Comparison of ENCODE assay signal across 31 cellular contexts in genomic region chr2:25589676-25590205, GRCh38.
"Had no signal": no experiment of that assay in that cellular context is flagged by ENCODE, and none has a peak within 500 bp of the region (broad histone marks: within the 10 kb centered on the region; RNA-seq: fewer than 3 reads in every experiment).

No MANE protein-coding gene starts in this region.

- H3K27ac Mint-ChIP-seq: activated CD4-positive, alpha-beta memory T cell treated with anti-CD3 and anti-CD28 coated beads for 36 hours; activated CD4-positive, alpha-beta T cell treated with anti-CD3 and anti-CD28 coated beads for 36 hours; activated CD4-positive, alpha-beta T cell treated with anti-CD3 and anti-CD28 coated beads, Interleukin-2, amount 10 ng/mL, durations not matched to agents 24 days and 14 days; activated CD8-positive, alpha-beta memory T cell treated with anti-CD3 and anti-CD28 coated beads, Interleukin-2, amount 10 ng/mL, durations not matched to agents 7 days and 5 days; activated CD8-positive, alpha-beta T cell treated with anti-CD3 and anti-CD28 coated beads, Interleukin-2, amount 10 ng/mL, durations not matched to agents 7 days and 5 days; activated naive CD4-positive, alpha-beta T cell treated with anti-CD3 and anti-CD28 coated beads, Interleukin-2, amount 10 ng/mL, durations not matched to agents 7 days and 5 days; activated naive CD8-positive, alpha-beta T cell treated with anti-CD3 and anti-CD28 coated beads, Interleukin-2, amount 10 ng/mL, durations not matched to agents 7 days and 5 days; activated T-helper 1 cell treated with anti-CD3 and anti-CD28 coated beads, Interleukin-12 subunit alpha, Interleukin-12 subunit beta, Interleukin-2, Interleukin-4 antibody, amounts not matched to agents 30 ng/mL and 10 ng/mL and 1 ng/mL, durations not matched to agents 14 hours and 24 hours and 36 hours; activated T-helper 2 cell treated with anti-CD3 and anti-CD28 coated beads, Interferon-gamma antibody, Interleukin-2, Interleukin-4, amounts not matched to agents 10 μg/mL and 5 μg/mL and 100 μg/mL, durations not matched to agents 14 hours and 24 hours and 36 hours; endodermal cell had no signal

- H3K9me3 Mint-ChIP-seq: activated CD4-positive, alpha-beta memory T cell treated with anti-CD3 and anti-CD28 coated beads for 36 hours; activated CD4-positive, alpha-beta T cell treated with anti-CD3 and anti-CD28 coated beads, Interleukin-2, amount 10 ng/mL, durations not matched to agents 24 days and 14 days; activated naive CD4-positive, alpha-beta T cell treated with anti-CD3 and anti-CD28 coated beads, Interleukin-2, amount 10 ng/mL, durations not matched to agents 7 days and 5 days; activated naive CD4-positive, alpha-beta T cell treated with anti-CD3 and anti-CD28 coated beads, Interleukin-2, amount 50 U/mL, for 72 hours; activated naive CD8-positive, alpha-beta T cell treated with anti-CD3 and anti-CD28 coated beads, Interleukin-2, amount 10 ng/mL, durations not matched to agents 7 days and 5 days; activated T-helper 1 cell treated with anti-CD3 and anti-CD28 coated beads, Interleukin-12 subunit alpha, Interleukin-12 subunit beta, Interleukin-2, Interleukin-4 antibody, amounts not matched to agents 30 ng/mL and 10 ng/mL and 1 ng/mL, durations not matched to agents 14 hours and 24 hours and 36 hours; activated T-helper 2 cell treated with anti-CD3 and anti-CD28 coated beads, Interferon-gamma antibody, Interleukin-2, Interleukin-4, amounts not matched to agents 10 μg/mL and 5 μg/mL and 100 μg/mL, durations not matched to agents 14 hours and 24 hours and 36 hours; endodermal cell had no signal

- H3K36me3 ChIP-seq: brain microvascular endothelial cell, heart left ventricle had no signal

- FAIRE-seq: astrocyte, bronchial epithelial cell, colon, frontal cortex had no signal

- H3K9me3 ChIP-seq: heart left ventricle had no signal

- H3K27me3 Mint-ChIP-seq: activated CD4-positive, alpha-beta memory T cell treated with anti-CD3 and anti-CD28 coated beads for 36 hours; activated CD4-positive, alpha-beta T cell treated with anti-CD3 and anti-CD28 coated beads for 36 hours; activated CD4-positive, alpha-beta T cell treated with anti-CD3 and anti-CD28 coated beads, Interleukin-2, amount 10 ng/mL, durations not matched to agents 24 days and 14 days; activated CD8-positive, alpha-beta memory T cell treated with anti-CD3 and anti-CD28 coated beads, Interleukin-2, amount 10 ng/mL, durations not matched to agents 7 days and 5 days; activated naive CD4-positive, alpha-beta T cell treated with anti-CD3 and anti-CD28 coated beads, Interleukin-2, amount 10 ng/mL, durations not matched to agents 7 days and 5 days; activated naive CD8-positive, alpha-beta T cell treated with anti-CD3 and anti-CD28 coated beads, Interleukin-2, amount 10 ng/mL, durations not matched to agents 7 days and 5 days had no signal

- ATAC-seq: activated CD4-positive, alpha-beta T cell treated with anti-CD3 and anti-CD28 coated beads for 36 hours; activated CD8-positive, alpha-beta memory T cell treated with anti-CD3 and anti-CD28 coated beads, Interleukin-2, amount 10 ng/mL, durations not matched to agents 7 days and 5 days; activated CD8-positive, alpha-beta T cell treated with anti-CD3 and anti-CD28 coated beads, Interleukin-2, amount 10 ng/mL, durations not matched to agents 7 days and 5 days; activated naive CD4-positive, alpha-beta T cell treated with anti-CD3 and anti-CD28 coated beads, Interleukin-2, amount 50 U/mL, for 72 hours; esophagus mucosa; heart left ventricle had no signal

- H3K27ac ChIP-seq: brain microvascular endothelial cell, heart left ventricle had no signal

- DNase-seq: activated CD4-positive, alpha-beta memory T cell treated with anti-CD3 and anti-CD28 coated beads for 36 hours; activated CD4-positive, alpha-beta T cell treated with anti-CD3 and anti-CD28 coated beads for 36 hours; activated CD4-positive, alpha-beta T cell treated with anti-CD3 and anti-CD28 coated beads, Interleukin-2, amount 10 ng/mL, durations not matched to agents 24 days and 14 days; activated CD4-positive, CD25-positive, alpha-beta regulatory T cell; activated CD4-positive, CD25-positive, alpha-beta regulatory T cell treated with anti-CD3 and anti-CD28 coated beads, Interleukin-2, amount 50 U/mL, for 72 hours; activated CD8-positive, alpha-beta memory T cell treated with anti-CD3 and anti-CD28 coated beads, Interleukin-2, amount 10 ng/mL, durations not matched to agents 7 days and 5 days; activated CD8-positive, alpha-beta memory T cell treated with anti-CD3 and anti-CD28 coated beads, Interleukin-2, amount 50 U/mL, for 4 hours; activated CD8-positive, alpha-beta T cell treated with anti-CD3 and anti-CD28 coated beads, Interleukin-2, amount 10 ng/mL, durations not matched to agents 7 days and 5 days; activated effector memory CD4-positive, alpha-beta T cell treated with anti-CD3 and anti-CD28 coated beads, Interleukin-2, amount 50 U/mL, for 16 hours; activated naive CD4-positive, alpha-beta T cell; activated naive CD4-positive, alpha-beta T cell treated with anti-CD3 and anti-CD28 coated beads, Interleukin-2, amount 10 ng/mL, durations not matched to agents 7 days and 5 days; activated naive CD8-positive, alpha-beta T cell treated with anti-CD3 and anti-CD28 coated beads, Interleukin-2, amount 10 ng/mL, durations not matched to agents 7 days and 5 days; activated T-cell treated with anti-CD3 and anti-CD28 coated beads, Interleukin-2, amount 50 U/mL, for 1 hour; activated T-cell treated with anti-CD3 and anti-CD28 coated beads, Interleukin-2, amount 50 U/mL, for 48 hours; brain microvascular endothelial cell; cortex of kidney; dermis blood vessel endothelial cell; effector CD8-positive, alpha-beta T cell; endodermal cell; foreskin fibroblast; glutamatergic neuron; heart left ventricle; T-helper 2 cell had no signal

- H3K4me3 Mint-ChIP-seq: activated CD4-positive, alpha-beta memory T cell treated with anti-CD3 and anti-CD28 coated beads for 36 hours; activated CD4-positive, alpha-beta T cell treated with anti-CD3 and anti-CD28 coated beads for 36 hours; activated CD4-positive, alpha-beta T cell treated with anti-CD3 and anti-CD28 coated beads, Interleukin-2, amount 10 ng/mL, durations not matched to agents 24 days and 14 days; activated CD8-positive, alpha-beta memory T cell treated with anti-CD3 and anti-CD28 coated beads, Interleukin-2, amount 10 ng/mL, durations not matched to agents 7 days and 5 days; activated CD8-positive, alpha-beta T cell treated with anti-CD3 and anti-CD28 coated beads, Interleukin-2, amount 10 ng/mL, durations not matched to agents 7 days and 5 days; activated naive CD4-positive, alpha-beta T cell treated with anti-CD3 and anti-CD28 coated beads, Interleukin-2, amount 10 ng/mL, durations not matched to agents 7 days and 5 days; activated naive CD8-positive, alpha-beta T cell treated with anti-CD3 and anti-CD28 coated beads, Interleukin-2, amount 10 ng/mL, durations not matched to agents 7 days and 5 days; activated T-helper 1 cell treated with anti-CD3 and anti-CD28 coated beads, Interleukin-12 subunit alpha, Interleukin-12 subunit beta, Interleukin-2, Interleukin-4 antibody, amounts not matched to agents 30 ng/mL and 10 ng/mL and 1 ng/mL, durations not matched to agents 14 hours and 24 hours and 36 hours; endodermal cell had no signal

- H3K4me3 ChIP-seq: heart left ventricle had no signal

- H3K27me3 ChIP-seq: brain microvascular endothelial cell, heart left ventricle had no signal

- H3K36me3 Mint-ChIP-seq: activated CD4-positive, alpha-beta memory T cell treated with anti-CD3 and anti-CD28 coated beads for 36 hours; activated naive CD4-positive, alpha-beta T cell treated with anti-CD3 and anti-CD28 coated beads, Interleukin-2, amount 50 U/mL, for 72 hours had no signal
